Comparison of ENCODE assay signal across 7 cellular contexts in genomic region chr6:34237316-34237721, GRCh38. TPM values are rescaled to one million over a fixed set of nuclear protein-coding genes. Genes with fewer than 3 reads are reported as not detected.
DNase-seq lines count a peak whose midpoint lies in the region; ATAC-seq and TF ChIP-seq lines count a peak whose summit lies in the region.

No MANE protein-coding gene starts in this region.

- TF ChIP-seq CTCF in GM13976 (IDR thresholded peaks at IDR 0.05; ENCODE audit: borderline replicate concordance, control extremely low read depth, extremely low read depth, insufficient read depth, missing control alignments) (no peak), HFF-Myc (IDR thresholded peaks at IDR 0.05; ENCODE audit: low read depth, low read length, missing control alignments) (no peak), Peyer's patch (IDR thresholded peaks at IDR 0.05) (no peak)

- H3K27ac Mint-ChIP-seq in effector memory CD8-positive, alpha-beta T cell = peak overlapping the region in 1 of 2 donors; percentile 97
- H3K27ac Mint-ChIP-seq in naive thymus-derived CD4-positive, alpha-beta T cell = peak overlapping the region in 1 of 9 donors; percentile 98

- intact Hi-C loops in naive thymus-derived CD4-positive, alpha-beta T cell (cut with micrococcal nuclease) = loop anchor here (2.0 to 10.0 kb wide), 13 partner anchors 55 to 1395 kb away; partner anchors contain the start of genes ANKS1A (in 2 of the 2), TAF11 (in 2 of the 2), BLTP3A (in 1 of the 2) and CUTA (in 1 of the 2)

- CTCF ChIA-PET in naive thymus-derived CD4-positive, alpha-beta T cell (lab: Charles Lee) = interaction anchor here (1.0 to 1.6 kb wide), 4 partner anchors 11 to 178 kb away, joined by 3 to 7 read pairs (median 6); partner anchors contain the start of gene SMIM29

- H3K4me3 ChIP-seq in HFF-Myc (replicated peaks; ENCODE audit: low read depth, low read length) (peak overlapping the region; percentile 69), Peyer's patch (peak overlapping the region; percentile 61 to 88 (median 70))
- H3K4me3 ChIP-seq in naive thymus-derived CD4-positive, alpha-beta T cell (ENCODE audit: low read length) = peak overlapping the region; percentile 65

- no peak for TF ChIP-seq POLR2A in Peyer's patch (IDR thresholded peaks at IDR 0.05)

- no peaks in the 10 kb centered on the region for H3K9me3 ChIP-seq in Peyer's patch
- H3K9me3 ChIP-seq in naive thymus-derived CD4-positive, alpha-beta T cell (ENCODE audit: control insufficient read depth in 2 of 3, low read length in 3 of 3) = no peaks in the 10 kb centered on the region

- in situ Hi-C loops in GM13976 (cut with MboI; ENCODE audit: low sequenced_read_pairs, unreplicated experiment) = no loop called here

- no peaks in the 10 kb centered on the region for H3K27me3 ChIP-seq in Peyer's patch
- H3K27me3 ChIP-seq in naive thymus-derived CD4-positive, alpha-beta T cell (ENCODE audit: control insufficient read depth in 2 of 2, insufficient read depth in 2 of 2, low read length in 2 of 2) = no peaks in the 10 kb centered on the region

- POLR2A ChIA-PET in naive thymus-derived CD4-positive, alpha-beta T cell (lab: Charles Lee) = interaction anchor here (0.8 to 2.2 kb wide), 20 partner anchors 11 to 1266 kb away, joined by 3 to 45 read pairs (median 5); partner anchors contain the start of genes ANKS1A, NUDT3 and SMIM29

- H3K4me1 ChIP-seq in Peyer's patch = peaks cover 0 to 35% (median 3%) of the 10 kb centered on the region in 4 donors
- peaks cover 13 to 15% of the 10 kb centered on the region in 2 donors for H3K4me1 ChIP-seq in naive thymus-derived CD4-positive, alpha-beta T cell (ENCODE audit: control insufficient read depth in 2 of 2, insufficient read depth in 2 of 2, low read length in 2 of 2)

- peak overlapping the region; percentile 91 to 98 (median 94) for H3K27ac ChIP-seq in Peyer's patch
- H3K27ac ChIP-seq in naive thymus-derived CD4-positive, alpha-beta T cell (ENCODE audit: low read depth, low read length) = peak overlapping the region; percentile 99

- H3K36me3 Mint-ChIP-seq in effector memory CD8-positive, alpha-beta T cell (ENCODE audit: insufficient read depth) = peaks cover 36% of the 10 kb centered on the region
- peaks cover 0 to 10% (median 0%) of the 10 kb centered on the region in 5 donors for H3K36me3 Mint-ChIP-seq in naive thymus-derived CD4-positive, alpha-beta T cell

- H3K4me3 Mint-ChIP-seq in effector memory CD8-positive, alpha-beta T cell = peak overlapping the region; percentile 91 to 96
- H3K4me3 Mint-ChIP-seq in naive thymus-derived CD4-positive, alpha-beta T cell = peak overlapping the region in 3 of 10 donors; percentile 88 to 94 (median 92)

- H3K9me3 Mint-ChIP-seq in effector memory CD8-positive, alpha-beta T cell = no peaks in the 10 kb centered on the region
- no peaks in the 10 kb centered on the region for H3K9me3 Mint-ChIP-seq in naive thymus-derived CD4-positive, alpha-beta T cell

- no peak for ATAC-seq in effector memory CD8-positive, alpha-beta T cell (replicated peaks)
- ATAC-seq in naive thymus-derived CD4-positive, alpha-beta T cell = no peak

- H3K4me1 Mint-ChIP-seq in effector memory CD8-positive, alpha-beta T cell (ENCODE audit: low read depth in 2 of 2) = peaks cover 23 to 27% of the 10 kb centered on the region in 2 donors
- peaks cover 22 to 53% (median 40%) of the 10 kb centered on the region in 7 donors for H3K4me1 Mint-ChIP-seq in naive thymus-derived CD4-positive, alpha-beta T cell

- H3K36me3 ChIP-seq in Peyer's patch = peaks cover 0 to 16% (median 0%) of the 10 kb centered on the region in 3 donors
- H3K36me3 ChIP-seq in naive thymus-derived CD4-positive, alpha-beta T cell (ENCODE audit: control insufficient read depth in 2 of 3, insufficient read depth in 3 of 3, low read length in 3 of 3) = peaks cover 0 to 32% (median 6%) of the 10 kb centered on the region in 3 experiments

- DNase-seq in GM13976 (ENCODE audit: low spot score) (peak; percentile 58), HFF-Myc (ENCODE audit: extremely low read depth, low read depth) (no peak), Peyer's patch (peak in 2 of 3 donors; percentile 50 to 61), MV-4-11 (lab: John Stamatoyannopoulos, UW) (no peak), GDM1 (lab: John Stamatoyannopoulos, UW) (no peak)
- DNase-seq in effector memory CD8-positive, alpha-beta T cell = no peak
- DNase-seq in naive thymus-derived CD4-positive, alpha-beta T cell = peak in 8 of 9 donors; percentile 19 to 59 (median 34)

- H3K27me3 Mint-ChIP-seq in effector memory CD8-positive, alpha-beta T cell = no peaks in the 10 kb centered on the region
- no peaks in the 10 kb centered on the region for H3K27me3 Mint-ChIP-seq in naive thymus-derived CD4-positive, alpha-beta T cell

RNA-seq across cellular contexts. Expression of gene HMGA1, which starts 0.6 kb away (rescaled TPM):
- total RNA-seq in Peyer's patch = 100 to 1,000 TPM in 1 of 4 donors, 10 to 100 TPM in 3; 71.3 to 102 (median 90.7) TPM
- total RNA-seq in naive thymus-derived CD4-positive, alpha-beta T cell = 100 to 1,000 TPM in 2 of 5 experiments, 10 to 100 TPM in 3; 90.0 to 180 (median 95.3) TPM
- polyA plus RNA-seq in naive thymus-derived CD4-positive, alpha-beta T cell = 10 to 100 TPM; 35.7 to 41.0 TPM

RNA-seq across cellular contexts. Expression of gene SMIM29, which starts 11.5 kb away (rescaled TPM):
- 10 to 100 TPM in 3 of 4 donors, 1 to 10 TPM in 1; 8.9 to 30.5 (median 14.9) TPM for total RNA-seq in Peyer's patch
- total RNA-seq in naive thymus-derived CD4-positive, alpha-beta T cell = 10 to 100 TPM; 13.9 to 24.2 (median 22.5) TPM
- 10 to 100 TPM; 32.3 to 45.5 TPM for polyA plus RNA-seq in naive thymus-derived CD4-positive, alpha-beta T cell

Comparison
In these comparisons a context has a peak if more than half of its experiments do, and no peak if none do; other contexts are left out.
1. DNase-seq: peak in GM13976 (single experiment), Peyer's patch (2 of 3) and naive thymus-derived CD4-positive, alpha-beta T cell (8 of 9); none in HFF-Myc (single experiment), effector memory CD8-positive, alpha-beta T cell (0 of 3), MV-4-11 (single experiment) and GDM1 (single experiment).
2. Peak in every context shown above with its lines, with median percentiles within 50 percentile points of each other: H3K4me3 ChIP-seq.